In the genomic region with DNA sequence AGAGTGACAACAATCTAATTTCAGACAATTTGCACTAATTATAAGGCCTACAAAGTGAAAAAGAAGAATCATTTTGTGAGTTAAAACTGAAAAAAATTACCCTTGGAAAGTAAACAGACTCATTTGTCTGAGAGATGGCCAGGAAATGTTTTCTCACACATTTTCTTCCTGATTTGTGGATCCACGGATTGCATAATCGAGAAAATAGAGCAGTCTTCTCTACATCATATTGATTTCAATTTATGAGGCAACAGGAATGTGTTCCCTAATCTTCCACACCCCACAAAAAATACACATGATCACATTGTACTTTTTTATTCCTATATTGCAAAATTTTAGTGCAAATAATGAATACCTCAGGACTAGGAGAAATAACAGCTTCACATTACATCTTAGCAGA, we compare ENCODE assay signal across 31 cellular contexts.
"Had no signal": no experiment of that assay in that cellular context is flagged by ENCODE, and none has a peak within 500 bp of the region (broad histone marks: within the 10 kb centered on the region; RNA-seq: fewer than 3 reads in every experiment).

No MANE protein-coding gene starts in this region.

- H3K36me3 ChIP-seq: adrenal gland had no signal

- H3K27me3 ChIP-seq: adrenal gland had no signal

- FAIRE-seq: bronchial epithelial cell had no signal

- H3K36me3 Mint-ChIP-seq: activated CD4-positive, alpha-beta memory T cell treated with anti-CD3 and anti-CD28 coated beads for 36 hours; activated naive CD4-positive, alpha-beta T cell treated with anti-CD3 and anti-CD28 coated beads, Interleukin-2, amount 50 U/mL, for 72 hours; brain had no signal

- H3K4me3 ChIP-seq: adrenal gland had no signal

- ATAC-seq: activated CD4-positive, CD25-positive, alpha-beta regulatory T cell treated with anti-CD3 and anti-CD28 coated beads, Interleukin-2, amount 50 U/mL, for 24 hours; activated naive CD4-positive, alpha-beta T cell treated with anti-CD3 and anti-CD28 coated beads, Interleukin-2, amount 50 U/mL, for 72 hours; activated T-cell treated with anti-CD3 and anti-CD28 coated beads, Interleukin-2, amount 50 U/mL, for 4 hours had no signal

- H3K9me3 ChIP-seq: adrenal gland had no signal

- H3K27ac ChIP-seq: adrenal gland, KMS-11 had no signal

- H3K4me1 ChIP-seq: adrenal gland had no signal

- H3K9me3 Mint-ChIP-seq: activated T-cell treated with anti-CD3 and anti-CD28 coated beads, Interleukin-2, amount 50 U/mL, for 4 hours; activated T-helper 1 cell treated with anti-CD3 and anti-CD28 coated beads, Interleukin-12 subunit alpha, Interleukin-12 subunit beta, Interleukin-2, Interleukin-4 antibody, amounts not matched to agents 30 ng/mL and 10 ng/mL and 1 ng/mL, durations not matched to agents 14 hours and 24 hours and 36 hours; brain had no signal

- DNase-seq: activated CD4-positive, alpha-beta memory T cell treated with anti-CD3 and anti-CD28 coated beads for 36 hours; activated CD4-positive, alpha-beta T cell treated with anti-CD3 and anti-CD28 coated beads for 4 hours; activated CD4-positive, alpha-beta T cell treated with anti-CD3 and anti-CD28 coated beads, Interleukin-2, amount 50 U/mL, for 1 hour; activated CD8-positive, alpha-beta memory T cell treated with anti-CD3 and anti-CD28 coated beads, Interleukin-2, amount 50 U/mL, for 4 hours; activated gamma-delta T cell treated with Interleukin-2 at 50 U/mL for 16 hours; activated naive CD4-positive, alpha-beta T cell treated with anti-CD3 and anti-CD28 coated beads for 36 hours; activated T-cell treated with anti-CD3 and anti-CD28 coated beads for 4 hours; activated T-cell treated with anti-CD3 and anti-CD28 coated beads, Interleukin-2, amount 50 U/mL, for 4 hours; adrenal gland; anterior cingulate cortex; caudate nucleus; cerebellar nuclear complex; NCI-H1092 treated with DMSO at 0.1 percent for 48 hours; NCI-H1436; NCI-H1694; NCI-H1930; NCI-H2081 treated with DMSO at 0.1 percent for 48 hours; NCI-H226; NCI-H524 treated with DMSO at 0.1 percent for 48 hours; NCI-H748 treated with DMSO at 0.1 percent for 48 hours; Right ventricle myocardium superior; SW 1271; T-helper 1 cell; T-helper 2 cell; T-helper 9 cell had no signal

- H3K9ac ChIP-seq: KMS-11 had no signal

- H3K27ac Mint-ChIP-seq: activated CD4-positive, alpha-beta memory T cell treated with anti-CD3 and anti-CD28 coated beads for 36 hours; activated naive CD4-positive, alpha-beta T cell treated with anti-CD3 and anti-CD28 coated beads for 36 hours; activated naive CD4-positive, alpha-beta T cell treated with anti-CD3 and anti-CD28 coated beads, Interleukin-2, amount 50 U/mL, for 72 hours; activated T-helper 1 cell treated with anti-CD3 and anti-CD28 coated beads, Interleukin-12 subunit alpha, Interleukin-12 subunit beta, Interleukin-2, Interleukin-4 antibody, amounts not matched to agents 30 ng/mL and 10 ng/mL and 1 ng/mL, durations not matched to agents 14 hours and 24 hours and 36 hours; brain had no signal

- H3K4me2 ChIP-seq: KMS-11 had no signal

- H3K4me1 Mint-ChIP-seq: brain had no signal

- H3K27me3 Mint-ChIP-seq: activated CD4-positive, alpha-beta memory T cell treated with anti-CD3 and anti-CD28 coated beads for 36 hours; brain had no signal

- H3K4me3 Mint-ChIP-seq: activated CD4-positive, alpha-beta memory T cell treated with anti-CD3 and anti-CD28 coated beads for 36 hours; activated naive CD4-positive, alpha-beta T cell treated with anti-CD3 and anti-CD28 coated beads for 36 hours; activated T-cell treated with anti-CD3 and anti-CD28 coated beads, Interleukin-2, amount 50 U/mL, for 4 hours; activated T-helper 1 cell treated with anti-CD3 and anti-CD28 coated beads, Interleukin-12 subunit alpha, Interleukin-12 subunit beta, Interleukin-2, Interleukin-4 antibody, amounts not matched to agents 30 ng/mL and 10 ng/mL and 1 ng/mL, durations not matched to agents 14 hours and 24 hours and 36 hours; brain had no signal
